ENCODE assay signal across 7 cellular contexts in genomic region chr17:46474489-46474888, GRCh38. TPM values are rescaled to one million over a fixed set of nuclear protein-coding genes. Genes with fewer than 3 reads are reported as not detected.
DNase-seq lines count a peak whose midpoint lies in the region; ATAC-seq, FAIRE-seq and TF ChIP-seq lines count a peak whose summit lies in the region.
"Not testable (repeated sequence)": the region's sequence is repeated elsewhere in the genome, so short reads cannot be mapped to it uniquely, and the experiment has no call there.

No MANE protein-coding gene starts in this region.

- not testable (repeated sequence) for H3K9me3 ChIP-seq in OCI-LY1 (ENCODE audit: low read length); RWPE2 (ENCODE audit: severe bottlenecking); K562 (replicated peaks; ENCODE audit: control insufficient read depth, insufficient read depth, low read depth, low read length); kidney (ENCODE audit: control insufficient read depth in 1 of 2, low read length in 2 of 2); mucosa of descending colon

- H3K4me2 ChIP-seq in OCI-LY1 (ENCODE audit: low read length); K562 (ENCODE audit: insufficient read depth, low read length): not testable (repeated sequence)

- H4K20me1 ChIP-seq in OCI-LY1 (ENCODE audit: insufficient read depth, low read length); K562 (replicated peaks; ENCODE audit: control insufficient read depth, insufficient read depth, low read length): not testable (repeated sequence)

- CTCF ChIA-PET in K562 (lab: Yijun Ruan, JAX; ENCODE audit: low intra/inter-chr PET ratio) = not testable (repeated sequence)

- POLR2A ChIA-PET in K562 (lab: Yijun Ruan, JAX) = not testable (repeated sequence)

- not testable (repeated sequence) for H3F3A ChIP-seq in OCI-LY1 (ENCODE audit: insufficient read depth, low read length)

- TF ChIP-seq RAD21 in K562 (CRISPR knock-in tag; conservative IDR thresholded peaks at IDR 0.05 in 1 of 2, IDR thresholded peaks at IDR 0.05 in 1 of 2) = not testable (repeated sequence)

- not testable (repeated sequence) for H3K4me3 ChIP-seq in OCI-LY1 (ENCODE audit: low read depth, low read length, poor library complexity, severe bottlenecking); RWPE2 (ENCODE audit: severe bottlenecking); K562; kidney (ENCODE audit: low read length in 2 of 2); mucosa of descending colon

- not testable (repeated sequence) for H2AFZ ChIP-seq in OCI-LY1 (ENCODE audit: low read length); K562 (ENCODE audit: low read depth, low read length)

- peak; percentile 75 for FAIRE-seq in G401.6 (lab: Jason Lieb, UNC)
- peak; percentile 49 for FAIRE-seq in K562 (lab: Jason Lieb, UNC)
- peak; percentile 30 for FAIRE-seq in kidney (lab: Jason Lieb, UNC)

- H3K36me3 ChIP-seq in OCI-LY1 (ENCODE audit: insufficient read depth, low read length); RWPE2 (ENCODE audit: low read depth); K562 (ENCODE audit: control insufficient read depth, insufficient read depth, low read length); kidney (ENCODE audit: control insufficient read depth in 1 of 2, insufficient read depth in 2 of 2, low read length in 2 of 2); mucosa of descending colon (ENCODE audit: low read depth): not testable (repeated sequence)

- BruUV-seq in K562 (replicated peaks; lab: Mats Ljungman, UMichigan) = not testable (repeated sequence)

- TF ChIP-seq POLR2A in K562 (conservative IDR thresholded peaks at IDR 0.05) = not testable (repeated sequence)

- H3K9ac ChIP-seq in OCI-LY1 (ENCODE audit: low read length); K562 (ENCODE audit: insufficient read depth in 1 of 2, low read depth in 2 of 2, low read length in 2 of 2); kidney (ENCODE audit: low read length in 2 of 2): not testable (repeated sequence)

- WGBS in K562 (ENCODE audit: insufficient coverage, low coverage, missing lambda C conversion rate) = no CpG with 5 or more reads among the region's 3 CpGs

- H3K27me3 ChIP-seq in OCI-LY1 (ENCODE audit: insufficient read depth, low read length); RWPE2 (ENCODE audit: insufficient read depth, poor library complexity, severe bottlenecking); K562 (ENCODE audit: control insufficient read depth in 2 of 2, insufficient read depth in 2 of 2, low read length in 2 of 2): not testable (repeated sequence)

- H3K9me2 ChIP-seq in OCI-LY1 (ENCODE audit: low read depth, low read length) = not testable (repeated sequence)

- TF ChIP-seq EP300 in K562 (IDR thresholded peaks at IDR 0.05; ENCODE audit: low read length) = not testable (repeated sequence)

- not testable (repeated sequence) for TF ChIP-seq CTCF in OCI-LY1 (IDR thresholded peaks at IDR 0.05; ENCODE audit: low read length); RWPE2 (IDR thresholded peaks at IDR 0.05; ENCODE audit: poor library complexity, severe bottlenecking); K562 (IDR thresholded peaks at IDR 0.05 in 2 of 3, conservative IDR thresholded peaks at IDR 0.05 in 1 of 3; ENCODE audit: insufficient read depth in 2 of 3, low read depth in 1 of 3, low read length in 3 of 3); kidney (IDR thresholded peaks at IDR 0.05; ENCODE audit: borderline replicate concordance, extremely low read depth, insufficient read depth); mucosa of descending colon (IDR thresholded peaks at IDR 0.05)

- H3K27ac ChIP-seq in OCI-LY1 (ENCODE audit: low read depth, low read length, poor library complexity, severe bottlenecking) = peak overlapping the region; percentile 78
- H3K27ac ChIP-seq in RWPE2 (ENCODE audit: poor library complexity, severe bottlenecking); K562 (ENCODE audit: extremely low read depth, low read depth, low read length); kidney (ENCODE audit: low read depth in 2 of 2, low read length in 2 of 2): not testable (repeated sequence)

- DNase-seq in RWPE2 (ENCODE audit: low spot score); K562 (ENCODE audit: extremely low read depth in 1 of 4, low spot score in 3 of 4); kidney; mucosa of descending colon: not testable (repeated sequence)

- intact Hi-C loops in K562 (cut with micrococcal nuclease); kidney (cut with DNase I); mucosa of descending colon (cut with DNase I, micrococcal nuclease): not testable (repeated sequence)

- ATAC-seq in RWPE2 (ENCODE audit: low read depth) = peak; percentile 51; the same call in 1 of the 3 replicates
- not testable (repeated sequence) for ATAC-seq in K562
- ATAC-seq in esophagus mucosa = peak; percentile 62
- ATAC-seq in mucosa of descending colon = peak; percentile 72

- in situ Hi-C loops in K562 (cut with MboI) = not testable (repeated sequence)

- H3K79me2 ChIP-seq in OCI-LY1 (ENCODE audit: insufficient read depth, low read length); K562 (ENCODE audit: control insufficient read depth, insufficient read depth, low read length): not testable (repeated sequence)

- H3K9me1 ChIP-seq in K562 (ENCODE audit: control insufficient read depth, insufficient read depth, low read length) = not testable (repeated sequence)

- H3K4me1 ChIP-seq in OCI-LY1 (ENCODE audit: insufficient read depth, low read length, severe bottlenecking) = peaks cover 12% of the 10 kb centered on the region
- H3K4me1 ChIP-seq in RWPE2 (ENCODE audit: insufficient read depth, poor library complexity, severe bottlenecking); K562 (replicated peaks in 1 of 2; ENCODE audit: control insufficient read depth in 2 of 2, insufficient read depth in 2 of 2, low read length in 2 of 2); kidney (ENCODE audit: control insufficient read depth in 1 of 2, insufficient read depth in 1 of 2, low read depth in 1 of 2, low read length in 2 of 2); mucosa of descending colon (ENCODE audit: low read depth): not testable (repeated sequence)

RNA-seq across cellular contexts. Expression of gene LRRC37A2, which starts 37.8 kb away (rescaled TPM):
- total RNA-seq in K562 (2011; cell fraction: chromatin; rRNA removed; ENCODE audit: low replicate concordance) = 27.0 and 57.9 TPM in 2 replicates
- total RNA-seq in K562 (2011; cell fraction: nucleolus; rRNA removed) = 15.3 and 18.0 TPM in 2 replicates
- 28.5 and 39.2 TPM in 2 replicates for total RNA-seq in K562 (2011; cell fraction: nucleoplasm; rRNA removed)
- total RNA-seq in K562 (2014; rRNA removed) = 4.1 TPM in 2 replicates
- total RNA-seq in K562 (2014; rRNA removed; fragmentation: Illumina TruSeq; extraction: Trizol) = 4.3 and 4.5 TPM in 2 replicates
- 5.3 and 5.7 TPM in 2 replicates for total RNA-seq in K562 (2015; rRNA removed; fragmentation: Illumina TruSeq; extraction: Trizol)
- total RNA-seq in K562 (2021) = 4.4 and 4.7 TPM in 2 replicates
- 6.3 and 6.6 TPM in 2 replicates for polyA plus RNA-seq in K562 (2011; rRNA removed)
- polyA plus RNA-seq in K562 (2011; cell fraction: cytosol; rRNA removed) = 2.0 and 3.0 TPM in 2 replicates
- 14.7 and 18.1 TPM in 2 replicates for polyA plus RNA-seq in K562 (2011; cell fraction: nucleus; rRNA removed)
- 6.8 and 12.3 TPM in 2 replicates for polyA plus RNA-seq in K562 (2012)
- 4.8 and 6.3 TPM in 2 replicates for polyA plus RNA-seq in K562 (2014; fragmentation: Illumina TruSeq; extraction: Trizol)
- polyA plus RNA-seq in K562 (2014; fragmentation: Nextera tagmentation; extraction: Ambion mirVana) = 1 to 10 TPM; 2.9 to 3.2 TPM
- 3.4 and 5.6 TPM in 2 replicates for polyA plus RNA-seq in K562 (2014; rRNA removed)
- 10.2 and 16.5 TPM in 2 replicates for polyA minus RNA-seq in K562 (2011; rRNA and poly(A)+ RNA removed)
- 0.86 and 2.3 TPM in 2 replicates for polyA minus RNA-seq in K562 (2011; cell fraction: cytosol; rRNA and poly(A)+ RNA removed)
- polyA minus RNA-seq in K562 (2011; cell fraction: nucleus; rRNA and poly(A)+ RNA removed) = 9.2 and 16.2 TPM in 2 replicates
- 5.0 TPM for total RNA-seq in esophagus mucosa
- 11.3 TPM for total RNA-seq in kidney
- 2.6 TPM for polyA plus RNA-seq in kidney (ENCODE audit: insufficient read depth, low read depth, low replicate concordance)
- total RNA-seq in mucosa of descending colon = 10 to 100 TPM; 14.0 to 24.8 (median 17.8) TPM
